Comparison of ENCODE assay signal across 8 cellular contexts in genomic region chr13:20902438-20903163, GRCh38. TPM values are rescaled to one million over a fixed set of nuclear protein-coding genes. Genes with fewer than 3 reads are reported as not detected.
A peak's percentile ranks its signal among the peaks of the same experiment; 100 is the strongest.
DNase-seq lines count a peak whose midpoint lies in the region; ATAC-seq and TF ChIP-seq lines count a peak whose summit lies in the region.

TSS of gene XPO4 (minus strand) at chr13:20902746. CDS start at chr13:20902738, 8 bp downstream.

- H3K27ac ChIP-seq in neural progenitor cell = peak within 1 kb of the TSS; percentile 86

- peak within 1 kb of the TSS; percentile 85 for H3K9ac ChIP-seq in neural progenitor cell

- H3K27ac Mint-ChIP-seq in IgD-negative memory B cell (peak within 1 kb of the TSS; percentile 92 to 97 (median 93)), neural progenitor cell (peak within 1 kb of the TSS; percentile 97)

- H3K9me3 Mint-ChIP-seq in IgD-negative memory B cell = no peaks in the 10 kb centered on the region
- H3K9me3 Mint-ChIP-seq in neural progenitor cell = no peaks in the 10 kb centered on the region

- peaks cover 7% of the 10 kb centered on the region for H3K4me1 ChIP-seq in neural progenitor cell

- no peaks in the 10 kb centered on the region for H3K27me3 ChIP-seq in neural progenitor cell

- H3K36me3 Mint-ChIP-seq in IgD-negative memory B cell (no peaks in the 10 kb centered on the region), neural progenitor cell (peaks cover 7% of the 10 kb centered on the region)

- peaks cover 6% of the 10 kb centered on the region for H3F3A ChIP-seq in neural progenitor cell (ENCODE audit: low read depth)

- peak; percentile 64 for TF ChIP-seq POLR2A in Raji (IDR thresholded peaks at IDR 0.05; ENCODE audit: insufficient read depth, low read depth, low read length)

- TF ChIP-seq CTCF in fibroblast of villous mesenchyme (IDR thresholded peaks at IDR 0.05; ENCODE audit: insufficient read depth, low read depth, low read length) (no peak), neural progenitor cell (IDR thresholded peaks at IDR 0.05) (no peak)

- peak within 1 kb of the TSS; percentile 93 for H2AFZ ChIP-seq in neural progenitor cell (replicated peaks)

- H3K36me3 ChIP-seq in neural progenitor cell = no peaks in the 10 kb centered on the region

- peak within 1 kb of the TSS; percentile 92 for H3K4me2 ChIP-seq in neural progenitor cell

- ATAC-seq in GM21528 (IDR thresholded peaks at IDR 0.05; ENCODE audit: low FRiP score, unreplicated experiment) = peak; percentile 94

- H3K27me3 Mint-ChIP-seq in IgD-negative memory B cell = no peaks in the 10 kb centered on the region
- H3K27me3 Mint-ChIP-seq in neural progenitor cell (ENCODE audit: insufficient read depth, low read depth) = peaks cover 4% of the 10 kb centered on the region

- peaks cover 23 to 28% (median 28%) of the 10 kb centered on the region in 3 donors for H3K4me1 Mint-ChIP-seq in IgD-negative memory B cell
- peaks cover 12% of the 10 kb centered on the region for H3K4me1 Mint-ChIP-seq in neural progenitor cell

- no peaks in the 10 kb centered on the region for H3K9me3 ChIP-seq in neural progenitor cell (ENCODE audit: low read depth)

- H3K4me3 ChIP-seq in fibroblast of villous mesenchyme (ENCODE audit: low read depth, low read length) = peak within 1 kb of the TSS; percentile 87
- H3K4me3 ChIP-seq in neural progenitor cell = peak within 1 kb of the TSS; percentile 86

- H3K79me2 ChIP-seq in neural progenitor cell (ENCODE audit: low read depth) = peaks cover 50% of the 10 kb centered on the region

- no peaks in the 10 kb centered on the region for H4K20me1 ChIP-seq in neural progenitor cell (ENCODE audit: low read depth)

- H3K4me3 Mint-ChIP-seq in IgD-negative memory B cell = peak within 1 kb of the TSS; percentile 92 to 97 (median 95)
- H3K4me3 Mint-ChIP-seq in neural progenitor cell = peak within 1 kb of the TSS; percentile 98

- DNase-seq in DMS79 treated with DMSO at 0.1 percent for 48 hours (lab: John Stamatoyannopoulos, UW) (peak; percentile 6), fibroblast of villous mesenchyme (ENCODE audit: low read depth) (peak; percentile 75), neural progenitor cell (ENCODE audit: low spot score) (peak; percentile 92), stromal cell of bone marrow (ENCODE audit: low read depth) (peak; percentile 67)
- DNase-seq in activated effector memory CD4-positive, alpha-beta T cell treated with anti-CD3 and anti-CD28 coated beads, Interleukin-2, amount 50 U/mL, for 16 hours = peak; percentile 92

RNA-seq across cellular contexts. Expression of gene XPO4, which starts in this region (rescaled TPM):
- polyA plus RNA-seq in IgD-negative memory B cell = 6.3 TPM
- total RNA-seq in fibroblast of villous mesenchyme = 20.3 and 29.8 TPM in 2 replicates
- total RNA-seq in neural progenitor cell (ENCODE audit: low replicate concordance) = 32.4 and 44.9 TPM in 2 replicates

Comparison
In these comparisons a context has a peak if more than half of its experiments do, and no peak if none do; other contexts are left out.
1. Peak in every context shown above with its lines: DNase-seq, ATAC-seq, H3K4me3 ChIP-seq and H3K27ac ChIP-seq.
2. DNase-seq: peak in every context shown above with its lines; median percentile 92 in activated effector memory CD4-positive, alpha-beta T cell treated with anti-CD3 and anti-CD28 coated beads, Interleukin-2, amount 50 U/mL, for 16 hours; 92 in neural progenitor cell; 75 in fibroblast of villous mesenchyme; 67 in stromal cell of bone marrow; 6 in DMS79 treated with DMSO at 0.1 percent for 48 hours.